16 cellular contexts compared by ENCODE assay signal in genomic region chr2:29273004-29273703, GRCh38.
A peak's percentile ranks its signal among the peaks of the same experiment; 100 is the strongest.
DNase-seq lines count a peak whose midpoint lies in the region; ATAC-seq and TF ChIP-seq lines count a peak whose summit lies in the region.
"Had no signal": no experiment of that assay in that cellular context is flagged by ENCODE, and none has a peak within 500 bp of the region (broad histone marks: within the 10 kb centered on the region; RNA-seq: fewer than 3 reads in every experiment).

No MANE protein-coding gene starts in this region.

- H3K27ac ChIP-seq in PC-3 (ENCODE audit: low read length), result peak overlapping the region; percentile 64
- peak overlapping the region; percentile 24 for H3K27ac ChIP-seq in epithelial cell of prostate
- no peak overlapping the region for H3K27ac ChIP-seq in neural progenitor cell
- H3K27ac ChIP-seq in effector memory CD4-positive, alpha-beta T cell (ENCODE audit: insufficient read depth, low read length, poor library complexity, severe bottlenecking), result no peak overlapping the region
- H3K27ac ChIP-seq: BLaER1 treated with 17β-estradiol and CSF1 and Interleukin-3, amounts not matched to agents 10 nM and 100 nM had no signal

- H3K9ac ChIP-seq in PC-3 (ENCODE audit: low read length), result no peak overlapping the region
- no peak overlapping the region for H3K9ac ChIP-seq in neural progenitor cell
- H3K9ac ChIP-seq: BLaER1 treated with 17β-estradiol and CSF1 and Interleukin-3, amounts not matched to agents 10 nM and 100 nM had no signal

- H2AFZ ChIP-seq in PC-3 (ENCODE audit: low read length) (no peak overlapping the region), neural progenitor cell (replicated peaks) (no peak overlapping the region)

- no peaks in the 10 kb centered on the region for H3K9me3 Mint-ChIP-seq in neural progenitor cell
- H3K9me3 Mint-ChIP-seq: CD8-positive, alpha-beta memory T cell had no signal

- H3K79me2 ChIP-seq in PC-3 (ENCODE audit: low read length) (no peaks in the 10 kb centered on the region), neural progenitor cell (ENCODE audit: low read depth) (no peaks in the 10 kb centered on the region)

- H3F3A ChIP-seq in PC-3 (ENCODE audit: low read length, unreplicated experiment), result no peaks in the 10 kb centered on the region
- H3F3A ChIP-seq in neural progenitor cell (ENCODE audit: low read depth), result no peaks in the 10 kb centered on the region

- H3K4me3 ChIP-seq in PC-3 (ENCODE audit: low read length) (no peak overlapping the region), neural progenitor cell (no peak overlapping the region)
- H3K4me3 ChIP-seq in effector memory CD4-positive, alpha-beta T cell (ENCODE audit: insufficient read depth, low read depth, low read length, poor library complexity, severe bottlenecking), result no peak overlapping the region
- H3K4me3 ChIP-seq: BLaER1 treated with 17β-estradiol and CSF1 and Interleukin-3, amounts not matched to agents 10 nM and 100 nM; HAP-1 had no signal

- H4K20me1 ChIP-seq in PC-3 (ENCODE audit: low read length) (no peaks in the 10 kb centered on the region), neural progenitor cell (ENCODE audit: low read depth) (no peaks in the 10 kb centered on the region)
- H4K20me1 ChIP-seq: BLaER1 treated with 17β-estradiol and CSF1 and Interleukin-3, amounts not matched to agents 10 nM and 100 nM had no signal

- no peak overlapping the region for H3K4me3 Mint-ChIP-seq in neural progenitor cell
- H3K4me3 Mint-ChIP-seq: CD8-positive, alpha-beta memory T cell had no signal

- TF ChIP-seq CTCF in PC-3 (conservative IDR thresholded peaks at IDR 0.05; ENCODE audit: low read depth, low read length) (no peak), neural progenitor cell (IDR thresholded peaks at IDR 0.05) (no peak)

- H3K4me1 ChIP-seq in PC-3 (ENCODE audit: insufficient read depth, low read length), result peaks cover 22% of the 10 kb centered on the region
- H3K4me1 ChIP-seq in neural progenitor cell, result no peaks in the 10 kb centered on the region
- H3K4me1 ChIP-seq in effector memory CD4-positive, alpha-beta T cell (ENCODE audit: control insufficient read depth, insufficient read depth, low read length, poor library complexity, severe bottlenecking), result no peaks in the 10 kb centered on the region
- H3K4me1 ChIP-seq: HAP-1 had no signal

- peaks cover 4% of the 10 kb centered on the region for H3K27me3 Mint-ChIP-seq in neural progenitor cell (ENCODE audit: insufficient read depth, low read depth)

- no peaks in the 10 kb centered on the region for H3K36me3 Mint-ChIP-seq in neural progenitor cell
- H3K36me3 Mint-ChIP-seq: CD8-positive, alpha-beta memory T cell had no signal

- intact Hi-C loops in PC-3 (cut with micrococcal nuclease), result no loop called here
- intact Hi-C loops in posterior vena cava (cut with DNase I), result no loop called here

- peak overlapping the region; percentile 62 for H3K4me2 ChIP-seq in PC-3 (ENCODE audit: low read length)
- no peak overlapping the region for H3K4me2 ChIP-seq in neural progenitor cell

- H3K36me3 ChIP-seq in PC-3 (ENCODE audit: low read depth, low read length) (no peaks in the 10 kb centered on the region), neural progenitor cell (no peaks in the 10 kb centered on the region)
- H3K36me3 ChIP-seq in effector memory CD4-positive, alpha-beta T cell (ENCODE audit: control insufficient read depth, insufficient read depth, low read length), result no peaks in the 10 kb centered on the region
- H3K36me3 ChIP-seq: BLaER1 treated with 17β-estradiol and CSF1 and Interleukin-3, amounts not matched to agents 10 nM and 100 nM; HAP-1 had no signal

- peaks cover 22% of the 10 kb centered on the region for H3K4me1 Mint-ChIP-seq in neural progenitor cell
- H3K4me1 Mint-ChIP-seq: CD8-positive, alpha-beta memory T cell had no signal

- ATAC-seq in PC-3, result peak; percentile 54

- H3K9me3 ChIP-seq in PC-3 (ENCODE audit: low read length), result no peaks in the 10 kb centered on the region
- no peaks in the 10 kb centered on the region for H3K9me3 ChIP-seq in neural progenitor cell (ENCODE audit: low read depth)
- no peaks in the 10 kb centered on the region for H3K9me3 ChIP-seq in effector memory CD4-positive, alpha-beta T cell (ENCODE audit: control insufficient read depth, low read length)
- H3K9me3 ChIP-seq: BLaER1 treated with 17β-estradiol and CSF1 and Interleukin-3, amounts not matched to agents 10 nM and 100 nM; HAP-1 had no signal

- no TSS peak for BruUV-seq in PC-3 (replicated peaks; lab: Mats Ljungman, UMichigan)

- H3K9me2 ChIP-seq in PC-3 (replicated peaks; ENCODE audit: low read length), result no peaks in the 10 kb centered on the region

- H3K27me3 ChIP-seq in PC-3 (ENCODE audit: low read length) (no peaks in the 10 kb centered on the region), neural progenitor cell (no peaks in the 10 kb centered on the region)
- no peaks in the 10 kb centered on the region for H3K27me3 ChIP-seq in effector memory CD4-positive, alpha-beta T cell (replicated peaks; ENCODE audit: control insufficient read depth, insufficient read depth, low read length, poor library complexity, severe bottlenecking)
- H3K27me3 ChIP-seq: BLaER1 treated with 17β-estradiol and CSF1 and Interleukin-3, amounts not matched to agents 10 nM and 100 nM had no signal

- peak overlapping the region; percentile 13 for H3K27ac Mint-ChIP-seq in neural progenitor cell
- H3K27ac Mint-ChIP-seq: CD8-positive, alpha-beta memory T cell had no signal

- POLR2A ChIA-PET in PC-3 (lab: Charles Lee; ENCODE audit: unreplicated experiment), result interaction anchor here (0.5 kb wide), 1 partner anchor 645 kb away, joined by 3 read pairs; no protein-coding TSS in a partner anchor

- peak; percentile 20 for DNase-seq in Daoy (ENCODE audit: low read depth)
- no peak for DNase-seq in PC-3
- DNase-seq in epithelial cell of prostate (ENCODE audit: low read depth, low spot score), result no peak
- no peak for DNase-seq in neural progenitor cell (ENCODE audit: low spot score)
- DNase-seq in NCI-H2196 (lab: John Stamatoyannopoulos, UW; ENCODE audit: unreplicated experiment), result no peak
- DNase-seq in effector memory CD4-positive, alpha-beta T cell, result no peak
- no peak for DNase-seq in posterior vena cava (ENCODE audit: low spot score)
- DNase-seq: CD8-positive, alpha-beta memory T cell; DMS79 treated with DMSO at 0.1 percent for 48 hours; GDM1; NCI-H1105 treated with DMSO at 0.1 percent for 48 hours; NCI-H1694; NCI-H510A; RPMI8226 had no signal

- CTCF ChIA-PET in PC-3 (lab: Charles Lee), result no interaction called here

Comparison
In these comparisons a context has a peak if more than half of its experiments do, and no peak if none do; other contexts are left out.
1. H3K27ac ChIP-seq: peak in PC-3 (single experiment) and epithelial cell of prostate (single experiment); none in neural progenitor cell (single experiment) and effector memory CD4-positive, alpha-beta T cell (single experiment).